In genomic region chr2:69438580-69438979, GRCh38 we compare ENCODE assay signal across 10 cellular contexts. TPM values are rescaled to one million over a fixed set of nuclear protein-coding genes. Genes with fewer than 3 reads are reported as not detected.
DNase-seq lines count a peak whose midpoint lies in the region; ATAC-seq lines count a peak whose summit lies in the region.
"Had no signal": no experiment of that assay in that cellular context is flagged by ENCODE, and none has a peak within 500 bp of the region (broad histone marks: within the 10 kb centered on the region; RNA-seq: fewer than 3 reads in every experiment).

No MANE protein-coding gene starts in this region.

- H3K36me3 ChIP-seq in neuronal stem cell (replicated peaks in 1 of 2; ENCODE audit: control insufficient read depth in 2 of 2, insufficient read depth in 2 of 2, low read length in 2 of 2) (no peaks in the 10 kb centered on the region), aorta (ENCODE audit: control insufficient read depth in 1 of 2, insufficient read depth in 2 of 2, low read length in 1 of 2) (no peaks in the 10 kb centered on the region)
- H3K36me3 ChIP-seq: BE2C had no signal

- no peak overlapping the region for H3K4me2 ChIP-seq in neuronal stem cell (ENCODE audit: insufficient read depth, low read length, poor library complexity, severe bottlenecking)

- no peak overlapping the region for H3K4ac ChIP-seq in neuronal stem cell (ENCODE audit: low read length)

- no peak for ATAC-seq in right cardiac atrium
- ATAC-seq in Right ventricle myocardium superior (ENCODE audit: poor library complexity): no peak
- ATAC-seq in aorta (ENCODE audit: low FRiP score): no peak
- ATAC-seq in HG03196 (IDR thresholded peaks at IDR 0.05; ENCODE audit: unreplicated experiment): no peak
- no peak for ATAC-seq in HG03139 (IDR thresholded peaks at IDR 0.05; ENCODE audit: unreplicated experiment)

- no peak overlapping the region for H2BK12ac ChIP-seq in neuronal stem cell (ENCODE audit: low read length)

- H3K18ac ChIP-seq in neuronal stem cell (ENCODE audit: low read length): no peak overlapping the region

- WGBS in right cardiac atrium: 98% methylated on average over 6 of the region's 6 CpGs
- WGBS in neuronal stem cell (ENCODE audit: extremely low coverage in 2 of 2, insufficient read length in 2 of 2, insufficient replicate concordance in 1 of 2), 2 donors: no CpG with 5 or more reads among the region's 6 CpGs
- 96 to 98% methylated on average over 6 of the region's 6 CpGs for WGBS in aorta, 2 donors

- H3K27me3 ChIP-seq in right cardiac atrium (ENCODE audit: control insufficient read depth, insufficient read depth) (no peaks in the 10 kb centered on the region), neuronal stem cell (ENCODE audit: control insufficient read depth in 3 of 3, insufficient read depth in 3 of 3, low read depth in 1 of 3, low read length in 3 of 3) (no peaks in the 10 kb centered on the region), aorta (ENCODE audit: control insufficient read depth in 1 of 2, insufficient read depth in 2 of 2, low read length in 1 of 2) (no peaks in the 10 kb centered on the region)
- H3K27me3 ChIP-seq: BE2C had no signal

- H2BK120ac ChIP-seq in neuronal stem cell (ENCODE audit: low read depth, low read length): no peak overlapping the region

- H3K9me3 ChIP-seq in right cardiac atrium (ENCODE audit: control insufficient read depth, low read length) (no peaks in the 10 kb centered on the region), neuronal stem cell (replicated peaks in 1 of 2; ENCODE audit: control insufficient read depth in 2 of 2, insufficient read depth in 1 of 2, low read depth in 1 of 2, low read length in 2 of 2) (peaks cover 0 to 2% of the 10 kb centered on the region in 2 donors), aorta (ENCODE audit: control insufficient read depth, low read length) (no peaks in the 10 kb centered on the region)
- H3K9me3 ChIP-seq: BE2C had no signal

- no peak overlapping the region for H2AK5ac ChIP-seq in neuronal stem cell (ENCODE audit: low read depth, low read length)

- H3K79me1 ChIP-seq in neuronal stem cell (ENCODE audit: low read depth, low read length): peaks cover 3% of the 10 kb centered on the region

- intact Hi-C loops in right cardiac atrium (cut with DNase I): no loop called here
- intact Hi-C loops in Right ventricle myocardium superior (cut with DNase I): no loop called here
- intact Hi-C loops in aorta (cut with DNase I): loop anchor here (5.0 kb wide), 1 partner anchor 51 kb away; the partner anchor contains the start of gene GFPT1 (in 2 of the 2)

- H3K4me1 ChIP-seq in right cardiac atrium (ENCODE audit: control insufficient read depth, insufficient read depth, low read length): no peaks in the 10 kb centered on the region
- peaks cover 4% of the 10 kb centered on the region in 2 donors for H3K4me1 ChIP-seq in neuronal stem cell (ENCODE audit: control insufficient read depth in 2 of 2, insufficient read depth in 1 of 2, low read depth in 1 of 2, low read length in 2 of 2)
- H3K4me1 ChIP-seq in aorta (ENCODE audit: control insufficient read depth in 1 of 2, insufficient read depth in 2 of 2, low read length in 2 of 2): peaks cover 0 to 4% of the 10 kb centered on the region in 2 donors
- H3K4me1 ChIP-seq: BE2C had no signal

- H3K27ac ChIP-seq in right cardiac atrium (ENCODE audit: low read length) (peak overlapping the region; percentile 97), caudate nucleus (ENCODE audit: low read depth, low read length) (peak overlapping the region; percentile 98), neuronal stem cell (replicated peaks; ENCODE audit: low read length) (no peak overlapping the region), aorta (ENCODE audit: low read depth in 1 of 2, low read length in 2 of 2) (peak overlapping the region; percentile 90 to 96)

- no peak overlapping the region for H3K14ac ChIP-seq in neuronal stem cell (ENCODE audit: low read length)

- H3K9ac ChIP-seq in neuronal stem cell (ENCODE audit: low read depth, low read length, poor library complexity): no peak overlapping the region

- no peak overlapping the region for H4K91ac ChIP-seq in neuronal stem cell (ENCODE audit: low read depth, low read length, poor library complexity)

- DNase-seq in right cardiac atrium (no peak), Right ventricle myocardium superior (no peak), caudate nucleus (lab: John Stamatoyannopoulos, UW) (no peak), neuronal stem cell (ENCODE audit: low spot score) (no peak), aorta (no peak), SKM-1 (lab: John Stamatoyannopoulos, UW; ENCODE audit: unreplicated experiment) (no peak)
- DNase-seq: BE2C, NCI-H748 treated with DMSO at 0.1 percent for 48 hours had no signal

- H2BK5ac ChIP-seq in neuronal stem cell (ENCODE audit: low read length): no peak overlapping the region

- no peak overlapping the region for H4K8ac ChIP-seq in neuronal stem cell (ENCODE audit: low read depth, low read length)

- no peak overlapping the region for H3K23ac ChIP-seq in neuronal stem cell (ENCODE audit: low read depth, low read length, poor library complexity)

- H3K4me3 ChIP-seq in right cardiac atrium (ENCODE audit: low read length): no peak overlapping the region
- H3K4me3 ChIP-seq in neuronal stem cell (ENCODE audit: low read length in 2 of 2): no peak overlapping the region
- no peak overlapping the region for H3K4me3 ChIP-seq in aorta (ENCODE audit: low read length in 2 of 2)

- peak overlapping the region; percentile 85 for H2AFZ ChIP-seq in neuronal stem cell (ENCODE audit: low read length)

- no peak overlapping the region for H2BK15ac ChIP-seq in neuronal stem cell (ENCODE audit: low read length)

RNA-seq across cellular contexts. Expression of gene NFU1, which starts 1.3 kb away (rescaled TPM):
- total RNA-seq in right cardiac atrium: 10 to 100 TPM; 50.1 to 57.5 (median 52.4) TPM
- polyA plus RNA-seq in right cardiac atrium: 62.5 TPM
- 134 TPM for total RNA-seq in Right ventricle myocardium superior
- 105 TPM for polyA plus RNA-seq in neuronal stem cell (2013, experiment 1 of 2)
- 104 TPM for polyA plus RNA-seq in neuronal stem cell (2013, experiment 2 of 2)
- 10 to 100 TPM; 39.8 to 45.3 TPM for total RNA-seq in aorta
- polyA plus RNA-seq in aorta: 100 to 1,000 TPM in 1 of 2 donors, 10 to 100 TPM in 1; 56.5 to 101 TPM

RNA-seq across cellular contexts. Expression of gene GFPT1, which starts 51.6 kb away (rescaled TPM):
- total RNA-seq in right cardiac atrium (10 to 100 TPM; 33.6 to 53.3 (median 37.0) TPM), Right ventricle myocardium superior (38.6 TPM), aorta (10 to 100 TPM; 67.8 to 95.9 TPM)
- polyA plus RNA-seq in right cardiac atrium (7.2 TPM), aorta (10 to 100 TPM; 14.8 to 15.4 TPM)
- polyA plus RNA-seq in neuronal stem cell (2013, experiment 1 of 2): 19.3 TPM
- 19.6 TPM for polyA plus RNA-seq in neuronal stem cell (2013, experiment 2 of 2)

Comparison
In these comparisons a context has a peak if more than half of its experiments do, and no peak if none do; other contexts are left out.
1. intact Hi-C loops: an anchor here in aorta (5.0 kb wide); none called in right cardiac atrium and Right ventricle myocardium superior.